Comparison of ENCODE assay signal across 1 cellular context in the genomic region with DNA sequence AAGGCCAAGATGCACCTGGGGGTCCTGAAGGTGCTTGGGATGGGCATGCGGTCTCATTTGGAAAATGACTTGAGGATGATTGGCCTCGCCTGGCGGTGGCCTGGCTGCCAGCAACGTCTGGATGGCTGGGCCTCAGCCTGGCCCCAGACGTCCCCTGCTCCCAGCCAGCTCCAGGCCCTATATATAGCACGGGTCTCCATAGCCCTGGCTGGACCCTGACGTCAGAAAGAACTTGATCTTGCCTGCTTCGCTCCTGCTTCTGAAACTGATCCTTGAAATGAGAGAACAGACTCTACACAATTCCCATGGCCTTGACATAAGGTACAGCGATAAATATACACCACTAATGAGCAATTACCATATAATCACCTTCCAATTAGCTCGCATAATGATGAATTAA.
TF ChIP-seq lines count a peak whose summit lies in the region.

No MANE protein-coding gene starts in this region.

TF ChIP-seq in H1, 55 proteins besides CTCF, POLR2A, EP300 and RAD21:
- TF ChIP-seq CBX8 (IDR thresholded peaks at IDR 0.05; ENCODE audit: borderline replicate concordance, low read depth, low read length): no peak
- TF ChIP-seq RFX5 (IDR thresholded peaks at IDR 0.05; ENCODE audit: borderline replicate concordance, low read depth, low read length): no peak
- TF ChIP-seq FOSL1 (IDR thresholded peaks at IDR 0.05; ENCODE audit: insufficient read depth, low read depth, low read length): no peak
- no peak for TF ChIP-seq SIX5 (IDR thresholded peaks at IDR 0.05; ENCODE audit: low read depth, low read length)
- TF ChIP-seq, protein P1, sequence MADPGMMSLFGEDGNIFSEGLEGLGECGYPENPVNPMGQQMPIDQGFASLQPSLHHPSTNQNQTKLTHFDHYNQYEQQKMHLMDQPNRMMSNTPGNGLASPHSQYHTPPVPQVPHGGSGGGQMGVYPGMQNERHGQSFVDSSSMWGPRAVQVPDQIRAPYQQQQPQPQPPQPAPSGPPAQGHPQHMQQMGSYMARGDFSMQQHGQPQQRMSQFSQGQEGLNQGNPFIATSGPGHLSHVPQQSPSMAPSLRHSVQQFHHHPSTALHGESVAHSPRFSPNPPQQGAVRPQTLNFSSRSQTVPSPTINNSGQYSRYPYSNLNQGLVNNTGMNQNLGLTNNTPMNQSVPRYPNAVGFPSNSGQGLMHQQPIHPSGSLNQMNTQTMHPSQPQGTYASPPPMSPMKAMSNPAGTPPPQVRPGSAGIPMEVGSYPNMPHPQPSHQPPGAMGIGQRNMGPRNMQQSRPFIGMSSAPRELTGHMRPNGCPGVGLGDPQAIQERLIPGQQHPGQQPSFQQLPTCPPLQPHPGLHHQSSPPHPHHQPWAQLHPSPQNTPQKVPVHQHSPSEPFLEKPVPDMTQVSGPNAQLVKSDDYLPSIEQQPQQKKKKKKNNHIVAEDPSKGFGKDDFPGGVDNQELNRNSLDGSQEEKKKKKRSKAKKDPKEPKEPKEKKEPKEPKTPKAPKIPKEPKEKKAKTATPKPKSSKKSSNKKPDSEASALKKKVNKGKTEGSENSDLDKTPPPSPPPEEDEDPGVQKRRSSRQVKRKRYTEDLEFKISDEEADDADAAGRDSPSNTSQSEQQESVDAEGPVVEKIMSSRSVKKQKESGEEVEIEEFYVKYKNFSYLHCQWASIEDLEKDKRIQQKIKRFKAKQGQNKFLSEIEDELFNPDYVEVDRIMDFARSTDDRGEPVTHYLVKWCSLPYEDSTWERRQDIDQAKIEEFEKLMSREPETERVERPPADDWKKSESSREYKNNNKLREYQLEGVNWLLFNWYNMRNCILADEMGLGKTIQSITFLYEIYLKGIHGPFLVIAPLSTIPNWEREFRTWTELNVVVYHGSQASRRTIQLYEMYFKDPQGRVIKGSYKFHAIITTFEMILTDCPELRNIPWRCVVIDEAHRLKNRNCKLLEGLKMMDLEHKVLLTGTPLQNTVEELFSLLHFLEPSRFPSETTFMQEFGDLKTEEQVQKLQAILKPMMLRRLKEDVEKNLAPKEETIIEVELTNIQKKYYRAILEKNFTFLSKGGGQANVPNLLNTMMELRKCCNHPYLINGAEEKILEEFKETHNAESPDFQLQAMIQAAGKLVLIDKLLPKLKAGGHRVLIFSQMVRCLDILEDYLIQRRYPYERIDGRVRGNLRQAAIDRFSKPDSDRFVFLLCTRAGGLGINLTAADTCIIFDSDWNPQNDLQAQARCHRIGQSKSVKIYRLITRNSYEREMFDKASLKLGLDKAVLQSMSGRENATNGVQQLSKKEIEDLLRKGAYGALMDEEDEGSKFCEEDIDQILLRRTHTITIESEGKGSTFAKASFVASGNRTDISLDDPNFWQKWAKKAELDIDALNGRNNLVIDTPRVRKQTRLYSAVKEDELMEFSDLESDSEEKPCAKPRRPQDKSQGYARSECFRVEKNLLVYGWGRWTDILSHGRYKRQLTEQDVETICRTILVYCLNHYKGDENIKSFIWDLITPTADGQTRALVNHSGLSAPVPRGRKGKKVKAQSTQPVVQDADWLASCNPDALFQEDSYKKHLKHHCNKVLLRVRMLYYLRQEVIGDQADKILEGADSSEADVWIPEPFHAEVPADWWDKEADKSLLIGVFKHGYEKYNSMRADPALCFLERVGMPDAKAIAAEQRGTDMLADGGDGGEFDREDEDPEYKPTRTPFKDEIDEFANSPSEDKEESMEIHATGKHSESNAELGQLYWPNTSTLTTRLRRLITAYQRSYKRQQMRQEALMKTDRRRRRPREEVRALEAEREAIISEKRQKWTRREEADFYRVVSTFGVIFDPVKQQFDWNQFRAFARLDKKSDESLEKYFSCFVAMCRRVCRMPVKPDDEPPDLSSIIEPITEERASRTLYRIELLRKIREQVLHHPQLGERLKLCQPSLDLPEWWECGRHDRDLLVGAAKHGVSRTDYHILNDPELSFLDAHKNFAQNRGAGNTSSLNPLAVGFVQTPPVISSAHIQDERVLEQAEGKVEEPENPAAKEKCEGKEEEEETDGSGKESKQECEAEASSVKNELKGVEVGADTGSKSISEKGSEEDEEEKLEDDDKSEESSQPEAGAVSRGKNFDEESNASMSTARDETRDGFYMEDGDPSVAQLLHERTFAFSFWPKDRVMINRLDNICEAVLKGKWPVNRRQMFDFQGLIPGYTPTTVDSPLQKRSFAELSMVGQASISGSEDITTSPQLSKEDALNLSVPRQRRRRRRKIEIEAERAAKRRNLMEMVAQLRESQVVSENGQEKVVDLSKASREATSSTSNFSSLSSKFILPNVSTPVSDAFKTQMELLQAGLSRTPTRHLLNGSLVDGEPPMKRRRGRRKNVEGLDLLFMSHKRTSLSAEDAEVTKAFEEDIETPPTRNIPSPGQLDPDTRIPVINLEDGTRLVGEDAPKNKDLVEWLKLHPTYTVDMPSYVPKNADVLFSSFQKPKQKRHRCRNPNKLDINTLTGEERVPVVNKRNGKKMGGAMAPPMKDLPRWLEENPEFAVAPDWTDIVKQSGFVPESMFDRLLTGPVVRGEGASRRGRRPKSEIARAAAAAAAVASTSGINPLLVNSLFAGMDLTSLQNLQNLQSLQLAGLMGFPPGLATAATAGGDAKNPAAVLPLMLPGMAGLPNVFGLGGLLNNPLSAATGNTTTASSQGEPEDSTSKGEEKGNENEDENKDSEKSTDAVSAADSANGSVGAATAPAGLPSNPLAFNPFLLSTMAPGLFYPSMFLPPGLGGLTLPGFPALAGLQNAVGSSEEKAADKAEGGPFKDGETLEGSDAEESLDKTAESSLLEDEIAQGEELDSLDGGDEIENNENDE (IDR thresholded peaks at IDR 0.05; ENCODE audit: insufficient replicate concordance, low read length): no peak
- TF ChIP-seq YY1 (IDR thresholded peaks at IDR 0.05; ENCODE audit: low read depth, low read length): no peak
- no peak for TF ChIP-seq CREB1 (IDR thresholded peaks at IDR 0.05)
- no peak for TF ChIP-seq RXRA (IDR thresholded peaks at IDR 0.05; ENCODE audit: insufficient read depth, low read depth, low read length)
- TF ChIP-seq JUND (IDR thresholded peaks at IDR 0.05; ENCODE audit: low read length): no peak
- no peak for TF ChIP-seq TAF1 (IDR thresholded peaks at IDR 0.05; ENCODE audit: low read depth, low read length)
- TF ChIP-seq SIN3A (conservative IDR thresholded peaks at IDR 0.05 in 1 of 2, IDR thresholded peaks at IDR 0.05 in 1 of 2; ENCODE audit: low read depth in 1 of 2, low read length in 2 of 2): no peak
- no peak for TF ChIP-seq SRF (IDR thresholded peaks at IDR 0.05; ENCODE audit: low read depth, low read length)
- no peak for TF ChIP-seq ASH2L (IDR thresholded peaks at IDR 0.05; ENCODE audit: low read length)
- no peak for TF ChIP-seq SP2 (IDR thresholded peaks at IDR 0.05; ENCODE audit: low read length)
